ENCODE assay signal across 8 cellular contexts in the genomic region with DNA sequence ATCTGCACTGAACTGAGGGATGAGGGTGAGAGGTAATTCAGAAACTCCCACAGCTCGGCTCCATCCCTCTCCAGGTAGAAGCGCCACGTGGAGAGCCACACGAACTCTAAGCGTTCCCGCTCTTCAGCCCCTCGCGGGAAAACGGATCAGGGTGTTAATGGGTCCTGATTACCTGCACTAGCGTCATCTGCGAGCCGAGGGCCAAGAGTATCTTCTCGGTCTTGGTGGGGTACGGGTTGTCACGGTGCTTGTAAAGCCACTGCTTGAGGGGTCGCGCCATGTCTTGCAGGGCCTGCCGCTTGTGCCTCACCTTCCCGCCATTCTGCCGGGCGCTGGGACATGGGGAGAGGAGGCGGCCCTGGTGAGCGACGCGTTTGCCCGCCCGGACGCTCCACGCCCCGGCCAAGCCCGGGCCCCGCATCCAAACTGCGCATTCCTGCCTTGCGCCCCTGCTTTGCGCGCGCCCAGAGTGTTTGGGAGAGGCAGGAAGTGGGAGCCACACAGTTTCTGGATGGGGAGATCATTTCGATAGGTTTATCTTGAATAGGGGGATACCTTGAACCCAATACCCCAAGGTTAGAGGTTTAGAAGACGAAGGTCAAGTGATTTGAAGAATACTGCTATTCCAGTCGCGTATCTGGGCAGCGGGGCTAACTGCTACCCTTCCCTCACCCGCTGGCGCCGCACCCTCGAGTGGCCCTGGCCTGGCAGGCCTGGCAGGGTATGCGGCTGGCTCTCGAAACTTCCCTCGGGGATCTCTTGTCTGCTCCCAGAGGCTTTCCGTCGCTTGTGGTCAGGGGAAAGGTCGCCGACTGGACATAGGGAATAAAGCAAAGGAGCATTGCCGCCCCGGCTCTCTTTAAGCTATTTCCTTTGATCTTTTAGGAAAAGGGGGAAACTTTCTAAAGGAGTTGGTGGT. TPM values are rescaled to one million over a fixed set of nuclear protein-coding genes. Genes with fewer than 3 reads are reported as not detected.
DNase-seq lines count a peak whose midpoint lies in the region; ATAC-seq and TF ChIP-seq lines count a peak whose summit lies in the region.

No MANE protein-coding gene starts in this region.

- H3K4me1 Mint-ChIP-seq in CD8-positive, alpha-beta memory T cell = peaks cover 18 to 42% (median 23%) of the 10 kb centered on the region in 3 donors
- peaks cover 31% of the 10 kb centered on the region for H3K4me1 Mint-ChIP-seq in activated CD4-positive, alpha-beta memory T cell treated with anti-CD3 and anti-CD28 coated beads for 36 hours (ENCODE audit: low read depth)

- no peaks in the 10 kb centered on the region for H3K36me3 Mint-ChIP-seq in CD8-positive, alpha-beta memory T cell
- no peaks in the 10 kb centered on the region for H3K36me3 Mint-ChIP-seq in activated CD4-positive, alpha-beta memory T cell treated with anti-CD3 and anti-CD28 coated beads for 36 hours

- POLR2A ChIA-PET in CD8-positive, alpha-beta memory T cell (lab: Charles Lee) = interaction anchor here (0.5 to 1.0 kb wide), 3 partner anchors 218 to 500 kb away, joined by 3 to 5 read pairs (median 3); no protein-coding TSS in a partner anchor
- POLR2A ChIA-PET in activated CD4-positive, alpha-beta memory T cell treated with anti-CD3 and anti-CD28 coated beads for 36 hours (lab: Charles Lee) = interaction anchor here (0.6 kb wide), 1 partner anchor 496 kb away, joined by 3 read pairs; no protein-coding TSS in a partner anchor

- H3K4me3 ChIP-seq in CD8-positive, alpha-beta memory T cell (ENCODE audit: low read length) = peak overlapping the region; percentile 69
- H3K4me3 ChIP-seq in cardiac muscle cell = peak overlapping the region; percentile 45
- peak overlapping the region; percentile 47 to 53 for H3K4me3 ChIP-seq in prostate gland

- no peaks in the 10 kb centered on the region for H3K9me3 ChIP-seq in CD8-positive, alpha-beta memory T cell (ENCODE audit: low read length)
- no peaks in the 10 kb centered on the region for H3K9me3 ChIP-seq in cardiac muscle cell (ENCODE audit: low read depth)
- no peaks in the 10 kb centered on the region for H3K9me3 ChIP-seq in prostate gland

- ATAC-seq in GM21786 (IDR thresholded peaks at IDR 0.05; ENCODE audit: unreplicated experiment) (no peak), HG02981 (IDR thresholded peaks at IDR 0.05; ENCODE audit: unreplicated experiment) (no peak)

- no peaks in the 10 kb centered on the region for H3K9me3 Mint-ChIP-seq in CD8-positive, alpha-beta memory T cell
- no peaks in the 10 kb centered on the region for H3K9me3 Mint-ChIP-seq in activated CD4-positive, alpha-beta memory T cell treated with anti-CD3 and anti-CD28 coated beads for 36 hours

- intact Hi-C loops in activated CD4-positive, alpha-beta memory T cell treated with anti-CD3 and anti-CD28 coated beads for 36 hours (cut with micrococcal nuclease) = loop anchor here (1.0 to 10.0 kb wide), 9 partner anchors 239 to 933 kb away; a partner anchor contains a TSS
- intact Hi-C loops in prostate gland (cut with DNase I) = loop anchor here (2.0 to 5.0 kb wide), 3 partner anchors 71 to 501 kb away; a partner anchor contains a TSS

- no peak for TF ChIP-seq CTCF in cardiac muscle cell (IDR thresholded peaks at IDR 0.05; ENCODE audit: low read depth, low read length)
- TF ChIP-seq CTCF in prostate gland (IDR thresholded peaks at IDR 0.05) = no peak

- CTCF ChIA-PET in CD8-positive, alpha-beta memory T cell (lab: Charles Lee) = interaction anchor here (0.7 to 3.6 kb wide), 16 partner anchors 8 to 659 kb away, joined by 3 to 23 read pairs (median 4); no protein-coding TSS in a partner anchor
- CTCF ChIA-PET in activated CD4-positive, alpha-beta memory T cell treated with anti-CD3 and anti-CD28 coated beads for 36 hours (lab: Charles Lee) = interaction anchor here (0.7 to 4.6 kb wide), 13 partner anchors 14 to 653 kb away, joined by 3 to 33 read pairs (median 3); no protein-coding TSS in a partner anchor

- H3K4me3 Mint-ChIP-seq in CD8-positive, alpha-beta memory T cell = peak overlapping the region; percentile 77 to 92 (median 80)
- H3K4me3 Mint-ChIP-seq in activated CD4-positive, alpha-beta memory T cell treated with anti-CD3 and anti-CD28 coated beads for 36 hours = peak overlapping the region; percentile 59

- peaks cover 35 to 56% of the 10 kb centered on the region in 2 donors for H3K27me3 Mint-ChIP-seq in CD8-positive, alpha-beta memory T cell
- H3K27me3 Mint-ChIP-seq in activated CD4-positive, alpha-beta memory T cell treated with anti-CD3 and anti-CD28 coated beads for 36 hours = peaks cover 39% of the 10 kb centered on the region

- no peak for DNase-seq in CD8-positive, alpha-beta memory T cell
- DNase-seq in activated CD4-positive, alpha-beta memory T cell treated with anti-CD3 and anti-CD28 coated beads for 36 hours = peak; percentile 13
- DNase-seq in cardiac muscle cell (ENCODE audit: low read depth in 1 of 2, low spot score in 1 of 2) (peak in 1 of 2 donors; percentile 8), prostate gland (ENCODE audit: low spot score) (no peak), KG1 (lab: John Stamatoyannopoulos, UW) (no peak), AG20443 (ENCODE audit: low spot score) (no peak)

- peaks cover 51% of the 10 kb centered on the region for H3K27me3 ChIP-seq in CD8-positive, alpha-beta memory T cell (ENCODE audit: insufficient read depth, low read length, poor library complexity, severe bottlenecking)
- H3K27me3 ChIP-seq in cardiac muscle cell (peaks cover 99% of the 10 kb centered on the region), prostate gland (replicated peaks; ENCODE audit: insufficient read depth) (peaks cover 5% of the 10 kb centered on the region)

- H3K27ac Mint-ChIP-seq in CD8-positive, alpha-beta memory T cell = no peak overlapping the region
- H3K27ac Mint-ChIP-seq in activated CD4-positive, alpha-beta memory T cell treated with anti-CD3 and anti-CD28 coated beads for 36 hours = no peak overlapping the region

- WGBS in prostate gland = 21% methylated on average over 55 of the region's 55 CpGs

- no peak for TF ChIP-seq POLR2A in prostate gland (IDR thresholded peaks at IDR 0.05)

- H3K27ac ChIP-seq in CD8-positive, alpha-beta memory T cell (ENCODE audit: low read depth, low read length) = no peak overlapping the region
- H3K27ac ChIP-seq in cardiac muscle cell = no peak overlapping the region
- peak overlapping the region; percentile 78 to 87 for H3K27ac ChIP-seq in prostate gland

- H3K36me3 ChIP-seq in CD8-positive, alpha-beta memory T cell (ENCODE audit: insufficient read depth, low read length) = no peaks in the 10 kb centered on the region
- H3K36me3 ChIP-seq in cardiac muscle cell (no peaks in the 10 kb centered on the region), prostate gland (no peaks in the 10 kb centered on the region)

- peaks cover 36% of the 10 kb centered on the region for H3K4me1 ChIP-seq in CD8-positive, alpha-beta memory T cell (ENCODE audit: insufficient read depth, low read length)
- H3K4me1 ChIP-seq in cardiac muscle cell (ENCODE audit: low read depth) = peaks cover 2% of the 10 kb centered on the region
- peaks cover 3% of the 10 kb centered on the region for H3K4me1 ChIP-seq in prostate gland (replicated peaks)

RNA-seq across cellular contexts. Expression of a gene that starts 4.2 kb away (rescaled TPM):
- under 1 TPM; 0.20 to 0.29 TPM for total RNA-seq in CD8-positive, alpha-beta memory T cell
- not detected for polyA plus RNA-seq in CD8-positive, alpha-beta memory T cell
- under 1 TPM; 0.38 to 0.63 TPM for total RNA-seq in activated CD4-positive, alpha-beta memory T cell treated with anti-CD3 and anti-CD28 coated beads for 36 hours
- 0.39 TPM in 1 of 2 replicates, not detected in the other for total RNA-seq in cardiac muscle cell
- 0.49 TPM in 1 of 2 replicates, not detected in the other for polyA plus RNA-seq in cardiac muscle cell
- total RNA-seq in prostate gland = 10 to 100 TPM; 10.1 to 10.5 TPM

Comparison
In these comparisons a context has a peak if more than half of its experiments do, and no peak if none do; other contexts are left out.
1. H3K27ac ChIP-seq: peak in prostate gland (2 of 2); none in CD8-positive, alpha-beta memory T cell (single experiment) and cardiac muscle cell (single experiment).
2. Peak in every context shown above with its lines, with median percentiles within 50 percentile points of each other: H3K4me3 ChIP-seq.